ENCODE assay signal across 8 cellular contexts in genomic region chr2:219245148-219245898, GRCh38. TPM values are rescaled to one million over a fixed set of nuclear protein-coding genes. Genes with fewer than 3 reads are reported as not detected.
DNase-seq lines count a peak whose midpoint lies in the region; ATAC-seq, FAIRE-seq and TF ChIP-seq lines count a peak whose summit lies in the region.

GLB1L (minus strand) TSS chr2:219245444; CDS start chr2:219243573, 1,871 bp downstream.
STK16 (plus strand) TSS chr2:219245479; CDS start chr2:219246000, 521 bp downstream.

- no peak for TF ChIP-seq CTCF in GM13977 (IDR thresholded peaks at IDR 0.05; ENCODE audit: extremely low read depth, insufficient read depth, missing control alignments)

- H3K27me3 ChIP-seq in right cardiac atrium (ENCODE audit: control insufficient read depth, insufficient read depth) = no peaks in the 10 kb centered on the region

- in situ Hi-C loops in GM13977 (cut with MboI; ENCODE audit: low pct_unique_long_range_greater_than_20kb, low sequenced_read_pairs, unreplicated experiment) = no loop called here

- peak; percentile 61 for FAIRE-seq in urothelium cell line (lab: Jason Lieb, UNC)

- DNase-seq in GM13977 (ENCODE audit: low spot score) = peak; percentile 94
- DNase-seq in NCI-H1105 (lab: John Stamatoyannopoulos, UW) = peak; percentile 66
- DNase-seq in anterior cingulate cortex (lab: John Stamatoyannopoulos, UW) = peak; percentile 18 to 97 (median 87)
- peak; percentile 96 to 98 (median 98) for DNase-seq in right cardiac atrium
- DNase-seq in putamen (ENCODE audit: low spot score) = peak; percentile 90
- peak; percentile 96 for DNase-seq in urothelium cell line (ENCODE audit: low spot score)

- peaks cover 60% of the 10 kb centered on the region for H3K4me1 Mint-ChIP-seq in T-helper 1 cell treated with Interleukin-12 subunit alpha and Interleukin-12 subunit beta and Interleukin-4 antibody, amounts not matched to agents 30 μg/mL and 1 μg/mL, for 36 hours (ENCODE audit: low read depth)

- H3K27ac Mint-ChIP-seq in T-helper 1 cell treated with Interleukin-12 subunit alpha and Interleukin-12 subunit beta and Interleukin-4 antibody, amounts not matched to agents 30 μg/mL and 1 μg/mL, for 36 hours = peak within 1 kb of the TSS; percentile 99

- H3K27me3 Mint-ChIP-seq in T-helper 1 cell treated with Interleukin-12 subunit alpha and Interleukin-12 subunit beta and Interleukin-4 antibody, amounts not matched to agents 30 μg/mL and 1 μg/mL, for 36 hours (ENCODE audit: low read depth) = no peaks in the 10 kb centered on the region

- WGBS in right cardiac atrium = under 1% methylated on average over 46 of the region's 46 CpGs

- H3K9me3 ChIP-seq in right cardiac atrium (ENCODE audit: control insufficient read depth, low read length) = no peaks in the 10 kb centered on the region

- peaks cover 14% of the 10 kb centered on the region for H3K4me1 ChIP-seq in right cardiac atrium (ENCODE audit: control insufficient read depth, insufficient read depth, low read length)

- H3K4me3 Mint-ChIP-seq in T-helper 1 cell treated with Interleukin-12 subunit alpha and Interleukin-12 subunit beta and Interleukin-4 antibody, amounts not matched to agents 30 μg/mL and 1 μg/mL, for 36 hours = peak within 1 kb of the TSS; percentile 98

- ATAC-seq in HG02678 (IDR thresholded peaks at IDR 0.05; ENCODE audit: unreplicated experiment) (peak; percentile 67), right cardiac atrium (peak; percentile 93 to 96)

- no peaks in the 10 kb centered on the region for H3K9me3 Mint-ChIP-seq in T-helper 1 cell treated with Interleukin-12 subunit alpha and Interleukin-12 subunit beta and Interleukin-4 antibody, amounts not matched to agents 30 μg/mL and 1 μg/mL, for 36 hours

- H3K4me3 ChIP-seq in right cardiac atrium (ENCODE audit: low read length) = peak within 1 kb of the TSS; percentile 48

- intact Hi-C loops in right cardiac atrium (cut with DNase I) = loop anchor here in 1 of 4 donors (10.0 kb wide), 1 partner anchor 49 kb away; no protein-coding TSS in a partner anchor

- H3K36me3 Mint-ChIP-seq in T-helper 1 cell treated with Interleukin-12 subunit alpha and Interleukin-12 subunit beta and Interleukin-4 antibody, amounts not matched to agents 30 μg/mL and 1 μg/mL, for 36 hours (ENCODE audit: low read depth) = peaks cover 33% of the 10 kb centered on the region

- peak within 1 kb of the TSS; percentile 74 for H3K27ac ChIP-seq in right cardiac atrium (ENCODE audit: low read length)

RNA-seq across cellular contexts. Expression of gene GLB1L, which starts in this region (rescaled TPM):
- 1 to 10 TPM; 2.7 to 3.8 (median 3.3) TPM for total RNA-seq in right cardiac atrium
- 3.1 TPM for polyA plus RNA-seq in right cardiac atrium

RNA-seq across cellular contexts. Expression of gene STK16, which starts in this region (rescaled TPM):
- total RNA-seq in right cardiac atrium = 10 to 100 TPM; 17.5 to 19.7 (median 19.3) TPM
- polyA plus RNA-seq in right cardiac atrium = 22.2 TPM

Comparison
In these comparisons a context has a peak if more than half of its experiments do, and no peak if none do; other contexts are left out.
1. Peak in every context shown above with its lines: DNase-seq, ATAC-seq, H3K4me3 ChIP-seq and H3K27ac ChIP-seq.